In genomic region chr19:40347476-40348124, GRCh38 we compare ENCODE assay signal across 8 cellular contexts. TPM values are rescaled to one million over a fixed set of nuclear protein-coding genes. Genes with fewer than 3 reads are reported as not detected.
DNase-seq lines count a peak whose midpoint lies in the region; ATAC-seq and TF ChIP-seq lines count a peak whose summit lies in the region.

No MANE protein-coding gene starts in this region.

- H3K4me1 Mint-ChIP-seq in T-helper 17 cell (peaks cover 21% of the 10 kb centered on the region), glutamatergic neuron (ENCODE audit: low read depth, unreplicated experiment) (peaks cover 6% of the 10 kb centered on the region)
- peaks cover 45% of the 10 kb centered on the region for H3K4me1 Mint-ChIP-seq in stimulated activated effector memory CD8-positive, alpha-beta T cell treated with anti-CD3 and anti-CD28 coated beads, Interleukin-12 subunit alpha, Interleukin-12 subunit beta, amount 100 ng/mL, for 72 hours

- peaks cover 3% of the 10 kb centered on the region for H3K36me3 Mint-ChIP-seq in T-helper 17 cell (ENCODE audit: low read depth)
- H3K36me3 Mint-ChIP-seq in glutamatergic neuron (ENCODE audit: unreplicated experiment), result peaks cover 5% of the 10 kb centered on the region
- H3K36me3 Mint-ChIP-seq in stimulated activated effector memory CD8-positive, alpha-beta T cell treated with anti-CD3 and anti-CD28 coated beads, Interleukin-12 subunit alpha, Interleukin-12 subunit beta, amount 100 ng/mL, for 72 hours, result peaks cover 15% of the 10 kb centered on the region

- DNase-seq in NCI-H2107 treated with DMSO at 0.1 percent for 48 hours (lab: John Stamatoyannopoulos, UW; ENCODE audit: unreplicated experiment) (peak; percentile 4), NCI-H2107 (lab: John Stamatoyannopoulos, UW) (no peak), T-helper 17 cell (no peak), glutamatergic neuron (no peak), NCI-H1092 treated with DMSO at 0.1 percent for 48 hours (lab: John Stamatoyannopoulos, UW) (no peak)
- no peak for DNase-seq in stimulated activated effector memory CD8-positive, alpha-beta T cell treated with anti-CD3 and anti-CD28 coated beads, Interleukin-12 subunit alpha, Interleukin-12 subunit beta, amount 100 ng/mL, for 72 hours (ENCODE audit: low spot score in 2 of 2)

- H3K27me3 Mint-ChIP-seq in T-helper 17 cell (no peaks in the 10 kb centered on the region), glutamatergic neuron (ENCODE audit: unreplicated experiment) (peaks cover 6% of the 10 kb centered on the region)

- no peaks in the 10 kb centered on the region for H3K9me3 ChIP-seq in T-helper 17 cell (ENCODE audit: control insufficient read depth, low read length, poor library complexity, severe bottlenecking)

- no peak for ATAC-seq in T-helper 17 cell
- no peak for ATAC-seq in stimulated activated effector memory CD8-positive, alpha-beta T cell treated with anti-CD3 and anti-CD28 coated beads, Interleukin-12 subunit alpha, Interleukin-12 subunit beta, amount 100 ng/mL, for 72 hours
- no peak for ATAC-seq in GM19023 (IDR thresholded peaks at IDR 0.05; ENCODE audit: unreplicated experiment)
- ATAC-seq in GM18505 (IDR thresholded peaks at IDR 0.05; ENCODE audit: unreplicated experiment), result no peak

- no peak for TF ChIP-seq POLR2A in GM18505 (IDR thresholded peaks at IDR 0.05; ENCODE audit: borderline replicate concordance, extremely low read depth, insufficient read depth, insufficient read length)

- H3K4me3 Mint-ChIP-seq in T-helper 17 cell (peak overlapping the region; percentile 97), glutamatergic neuron (ENCODE audit: unreplicated experiment) (peak overlapping the region; percentile 97)
- H3K4me3 Mint-ChIP-seq in stimulated activated effector memory CD8-positive, alpha-beta T cell treated with anti-CD3 and anti-CD28 coated beads, Interleukin-12 subunit alpha, Interleukin-12 subunit beta, amount 100 ng/mL, for 72 hours, result peak overlapping the region; percentile 78

- H3K9me3 Mint-ChIP-seq in glutamatergic neuron (ENCODE audit: unreplicated experiment), result peaks cover 14% of the 10 kb centered on the region
- H3K9me3 Mint-ChIP-seq in stimulated activated effector memory CD8-positive, alpha-beta T cell treated with anti-CD3 and anti-CD28 coated beads, Interleukin-12 subunit alpha, Interleukin-12 subunit beta, amount 100 ng/mL, for 72 hours, result no peaks in the 10 kb centered on the region

- H3K27ac Mint-ChIP-seq in T-helper 17 cell (peak overlapping the region; percentile 85), glutamatergic neuron (ENCODE audit: unreplicated experiment) (peak overlapping the region; percentile 87)
- peak overlapping the region; percentile 77 for H3K27ac Mint-ChIP-seq in stimulated activated effector memory CD8-positive, alpha-beta T cell treated with anti-CD3 and anti-CD28 coated beads, Interleukin-12 subunit alpha, Interleukin-12 subunit beta, amount 100 ng/mL, for 72 hours

- TF ChIP-seq CTCF in glutamatergic neuron (IDR thresholded peaks at IDR 0.05; ENCODE audit: partially characterized antibody, unreplicated experiment), result no peak

RNA-seq across cellular contexts. Expression of gene C19orf47, which starts 0.6 kb away (rescaled TPM):
- 10 to 100 TPM in 1 of 2 donors, 1 to 10 TPM in 1; 9.5 to 11.9 TPM for total RNA-seq in T-helper 17 cell
- total RNA-seq in glutamatergic neuron (ENCODE audit: unreplicated experiment), result 25.8 TPM

RNA-seq across cellular contexts. Expression of gene PLD3, which starts 0.9 kb away (rescaled TPM):
- 10 to 100 TPM; 75.4 to 77.1 TPM for total RNA-seq in T-helper 17 cell
- 1,227 TPM for total RNA-seq in glutamatergic neuron (ENCODE audit: unreplicated experiment)

RNA-seq across cellular contexts. Expression of gene HIPK4, which starts 42.4 kb away (rescaled TPM):
- not detected for total RNA-seq in T-helper 17 cell
- total RNA-seq in glutamatergic neuron (ENCODE audit: unreplicated experiment), result not detected

Comparison
In these comparisons a context has a peak if more than half of its experiments do, and no peak if none do; other contexts are left out.
1. RNA of gene PLD3, which starts 0.9 kb away (total RNA-seq): 1,227 TPM in glutamatergic neuron (single experiment); 75.4 to 77.1 TPM in T-helper 17 cell; every median in the first group is over 10 times any median in the second.
2. Peak in every context shown above with its lines, with median percentiles within 50 percentile points of each other: H3K27ac Mint-ChIP-seq and H3K4me3 Mint-ChIP-seq.